28 cellular contexts compared by ENCODE assay signal in genomic region chr12:19075711-19076340, GRCh38. TPM values are rescaled to one million over a fixed set of nuclear protein-coding genes. Genes with fewer than 3 reads are reported as not detected.
A peak's percentile ranks its signal among the peaks of the same experiment; 100 is the strongest.
DNase-seq lines count a peak whose midpoint lies in the region; ATAC-seq, FAIRE-seq and TF ChIP-seq lines count a peak whose summit lies in the region.
"Had no signal": no experiment of that assay in that cellular context is flagged by ENCODE, and none has a peak within 500 bp of the region (broad histone marks: within the 10 kb centered on the region; RNA-seq: fewer than 3 reads in every experiment).

No MANE protein-coding gene starts in this region.

- H3K4me3 ChIP-seq in adipocyte (ENCODE audit: low read length) (no peak overlapping the region), kidney (ENCODE audit: low read length in 2 of 2) (no peak overlapping the region)
- H3K4me3 ChIP-seq: BLaER1, GM12878 had no signal

- H3K4me1 ChIP-seq in adipocyte (ENCODE audit: control insufficient read depth, insufficient read depth, low read length) (no peaks in the 10 kb centered on the region), kidney (ENCODE audit: control insufficient read depth in 1 of 2, insufficient read depth in 1 of 2, low read depth in 1 of 2, low read length in 2 of 2) (no peaks in the 10 kb centered on the region)
- H3K4me1 ChIP-seq: BE2C, BLaER1 had no signal

- H3K9ac ChIP-seq in adipocyte (ENCODE audit: low read length), result no peak overlapping the region
- no peak overlapping the region for H3K9ac ChIP-seq in kidney (ENCODE audit: low read length in 2 of 2)
- H3K9ac ChIP-seq: BLaER1 had no signal

- no peaks in the 10 kb centered on the region for H3K9me3 ChIP-seq in adipocyte (ENCODE audit: control insufficient read depth, low read length)
- H3K9me3 ChIP-seq in kidney (ENCODE audit: control insufficient read depth in 1 of 2, low read length in 2 of 2), result no peaks in the 10 kb centered on the region
- H3K9me3 ChIP-seq: BE2C, BLaER1 had no signal

- intact Hi-C loops in kidney (cut with DNase I), result no loop called here

- no peak for ATAC-seq in GM21528 (IDR thresholded peaks at IDR 0.05; ENCODE audit: low FRiP score, unreplicated experiment)
- ATAC-seq: GM12878 had no signal

- no peaks in the 10 kb centered on the region for H3K27me3 ChIP-seq in adipocyte (replicated peaks; ENCODE audit: control insufficient read depth, insufficient read depth, low read length)
- H3K27me3 ChIP-seq: BE2C, BLaER1 had no signal

- no peak overlapping the region for H3K27ac ChIP-seq in kidney (ENCODE audit: low read depth in 2 of 2, low read length in 2 of 2)
- H3K27ac ChIP-seq: 22Rv1, BLaER1 had no signal

- DNase-seq in adipocyte (ENCODE audit: low read depth) (peak; percentile 65), fibroblast of gingiva (ENCODE audit: low read depth) (peak; percentile 29), fibroblast of peridontal ligament (ENCODE audit: extremely low read depth) (peak; percentile 76), kidney (no peak), NCI-H1436 (lab: John Stamatoyannopoulos, UW) (no peak), KG1 (lab: John Stamatoyannopoulos, UW) (no peak), 8988T (no peak)
- DNase-seq: ACHN; BE2C; C1 segment of cervical spinal cord; CD4-positive, alpha-beta memory T cell; CD4-positive, CD25-positive, alpha-beta regulatory T cell; CD8-positive, alpha-beta memory T cell; COR-L47; DMS 273 treated with DMSO at 0.1 percent for 48 hours; DMS153; DMS53; DMS79; DND-41; EL; GDM1 had no signal

- no peak for TF ChIP-seq CTCF in kidney (IDR thresholded peaks at IDR 0.05; ENCODE audit: borderline replicate concordance, extremely low read depth, insufficient read depth)

- no peaks in the 10 kb centered on the region for H3K36me3 ChIP-seq in adipocyte (ENCODE audit: control insufficient read depth, insufficient read depth, low read length, severe bottlenecking)
- no peaks in the 10 kb centered on the region for H3K36me3 ChIP-seq in kidney (ENCODE audit: control insufficient read depth in 1 of 2, insufficient read depth in 2 of 2, low read length in 2 of 2)
- H3K36me3 ChIP-seq: BE2C, BLaER1 had no signal

- FAIRE-seq in kidney (lab: Jason Lieb, UNC), result peak; percentile 38
- FAIRE-seq: A204.1, GM12878, GM12892, GM18507 had no signal

RNA-seq across cellular contexts. Expression of gene PLEKHA5, which starts 53.7 kb away (rescaled TPM):
- total RNA-seq in kidney, result 52.9 TPM
- polyA plus RNA-seq in kidney (ENCODE audit: insufficient read depth, low read depth, low replicate concordance), result 26.6 TPM

Comparison
In these comparisons a context has a peak if more than half of its experiments do, and no peak if none do; other contexts are left out.
1. DNase-seq: peak in adipocyte (single experiment), fibroblast of gingiva (single experiment) and fibroblast of peridontal ligament (single experiment); none in kidney (single experiment), NCI-H1436 (single experiment), KG1 (single experiment) and 8988T (single experiment).